21 cellular contexts compared by ENCODE assay signal in genomic region chr18:2497797-2498196, GRCh38.
A peak's percentile ranks its signal among the peaks of the same experiment; 100 is the strongest.
DNase-seq lines count a peak whose midpoint lies in the region; ATAC-seq, FAIRE-seq and TF ChIP-seq lines count a peak whose summit lies in the region.
"Had no signal": no experiment of that assay in that cellular context is flagged by ENCODE, and none has a peak within 500 bp of the region (broad histone marks: within the 10 kb centered on the region; RNA-seq: fewer than 3 reads in every experiment).

No MANE protein-coding gene starts in this region.

- H3K79me2 ChIP-seq in K562 (ENCODE audit: control insufficient read depth, insufficient read depth, low read length) = no peaks in the 10 kb centered on the region
- no peaks in the 10 kb centered on the region for H3K79me2 ChIP-seq in trophoblast cell (ENCODE audit: control insufficient read depth, insufficient read depth, low read length, poor library complexity)

- H3K18ac ChIP-seq in IMR-90 (ENCODE audit: low read depth, low read length) = no peak overlapping the region
- no peak overlapping the region for H3K18ac ChIP-seq in trophoblast cell (ENCODE audit: low read length)

- H2BK20ac ChIP-seq in IMR-90 (ENCODE audit: low read depth, low read length) = no peak overlapping the region

- H2BK15ac ChIP-seq in IMR-90 (ENCODE audit: low read depth, low read length) = no peak overlapping the region; the same call in 2 of the 3 replicates

- ATAC-seq in IMR-90 (ENCODE audit: low read depth) (no peak), K562 (peak; percentile 53)
- ATAC-seq: A549; CD8-positive, alpha-beta T cell had no signal

- WGBS in IMR-90 (ENCODE audit: extremely low coverage in 2 of 2, insufficient read length in 1 of 2), 2 experiments = 80% methylated on average over 1 of the region's 3 CpGs; no CpG with 5 or more reads in 1 of the 2 experiments
- WGBS in K562 (ENCODE audit: insufficient coverage, low coverage, missing lambda C conversion rate) = 15% methylated on average over 3 of the region's 3 CpGs
- no CpG with 5 or more reads among the region's 3 CpGs for WGBS in trophoblast cell (ENCODE audit: extremely low coverage, insufficient coverage, insufficient read length)
- WGBS in stomach, 5 donors = 58 to 82% (median 73%) methylated on average over 3 of the region's 3 CpGs

- no peak overlapping the region for H4K5ac ChIP-seq in IMR-90 (ENCODE audit: low read depth, low read length)

- TF ChIP-seq POLR2A in IMR-90 (IDR thresholded peaks at IDR 0.05; ENCODE audit: low read depth, low read length) = no peak
- TF ChIP-seq POLR2A in K562 (conservative IDR thresholded peaks at IDR 0.05) = no peak
- TF ChIP-seq POLR2A in stomach (IDR thresholded peaks at IDR 0.05) = no peak

- H4K12ac ChIP-seq in trophoblast cell (ENCODE audit: low read depth, low read length) = no peak overlapping the region

- H2AFZ ChIP-seq in IMR-90 (replicated peaks; ENCODE audit: low read length, poor library complexity) = no peak overlapping the region
- no peak overlapping the region for H2AFZ ChIP-seq in K562 (ENCODE audit: low read depth, low read length)
- no peak overlapping the region for H2AFZ ChIP-seq in trophoblast cell (ENCODE audit: insufficient read depth, low read length, poor library complexity)

- TF ChIP-seq CTCF in IMR-90 (conservative IDR thresholded peaks at IDR 0.05; ENCODE audit: low read depth, low read length) = no peak
- no peak for TF ChIP-seq CTCF in K562 (IDR thresholded peaks at IDR 0.05 in 2 of 3, conservative IDR thresholded peaks at IDR 0.05 in 1 of 3; ENCODE audit: insufficient read depth in 2 of 3, low read depth in 1 of 3, low read length in 3 of 3)
- no peak for TF ChIP-seq CTCF in stomach (IDR thresholded peaks at IDR 0.05)

- H2AK9ac ChIP-seq in IMR-90 (replicated peaks; ENCODE audit: low read depth, low read length, poor library complexity) = no peak overlapping the region

- no peak overlapping the region for H3K23ac ChIP-seq in IMR-90 (ENCODE audit: low read depth, low read length)
- no peak overlapping the region for H3K23ac ChIP-seq in trophoblast cell (ENCODE audit: low read length)

- no peak overlapping the region for H3K56ac ChIP-seq in IMR-90 (ENCODE audit: extremely low read depth, insufficient read depth, low read length)

- dilution Hi-C loops in IMR-90 (cut with HindIII; ENCODE audit: low sequenced_read_pairs, unreplicated experiment) = no loop called here

- CTCF ChIA-PET in IMR-90 (lab: Yijun Ruan, JAX) (no interaction called here), K562 (lab: Yijun Ruan, JAX; ENCODE audit: low intra/inter-chr PET ratio) (no interaction called here)

- H2BK5ac ChIP-seq in IMR-90 (ENCODE audit: low read depth, low read length, poor library complexity, severe bottlenecking) = no peak overlapping the region
- no peak overlapping the region for H2BK5ac ChIP-seq in trophoblast cell (ENCODE audit: low read depth, low read length, poor library complexity)

- H3K4me1 ChIP-seq in IMR-90 (ENCODE audit: control insufficient read depth, insufficient read depth, low read length) (no peaks in the 10 kb centered on the region), K562 (replicated peaks in 1 of 2; ENCODE audit: control insufficient read depth in 2 of 2, insufficient read depth in 2 of 2, low read length in 2 of 2) (no peaks in the 10 kb centered on the region), trophoblast cell (ENCODE audit: control insufficient read depth in 1 of 2, insufficient read depth in 2 of 2, low read length in 2 of 2) (no peaks in the 10 kb centered on the region), stomach (no peaks in the 10 kb centered on the region)
- H3K4me1 ChIP-seq: A549, Caco-2 had no signal

- H3K36me3 ChIP-seq in IMR-90 (ENCODE audit: control insufficient read depth, insufficient read depth, low read length) = no peaks in the 10 kb centered on the region
- no peaks in the 10 kb centered on the region for H3K36me3 ChIP-seq in K562 (ENCODE audit: control insufficient read depth, insufficient read depth, low read length)
- no peaks in the 10 kb centered on the region for H3K36me3 ChIP-seq in trophoblast cell (ENCODE audit: control insufficient read depth in 1 of 2, insufficient read depth in 2 of 2, low read length in 2 of 2)
- no peaks in the 10 kb centered on the region for H3K36me3 ChIP-seq in stomach
- H3K36me3 ChIP-seq: BLaER1 treated with 17β-estradiol and CSF1 and Interleukin-3, amounts not matched to agents 10 nM and 100 nM had no signal

- H4K8ac ChIP-seq in IMR-90 (ENCODE audit: low read depth in 2 of 2, low read length in 2 of 2) = no peak overlapping the region
- H4K8ac ChIP-seq in trophoblast cell (ENCODE audit: low read depth, low read length) = no peak overlapping the region

- BruUV-seq in IMR-90 (replicated peaks; lab: Mats Ljungman, UMichigan) (no TSS peak), K562 (replicated peaks; lab: Mats Ljungman, UMichigan) (no TSS peak)

- FAIRE-seq in K562 (lab: Jason Lieb, UNC) = no peak
- FAIRE-seq: A549, D721Med, G401.6, GM12891, GM19239 had no signal

- H3K79me1 ChIP-seq in IMR-90 (ENCODE audit: low read depth in 1 of 2, low read length in 2 of 2) (no peaks in the 10 kb centered on the region), trophoblast cell (ENCODE audit: low read length) (no peaks in the 10 kb centered on the region)

- H2AK5ac ChIP-seq in IMR-90 (ENCODE audit: low read depth, low read length) (0 out of 2 replicates have a peak overlapping the region, but pooled peaks have one; percentile 16), trophoblast cell (ENCODE audit: low read length) (peak overlapping the region; percentile 14)

- no peaks in the 10 kb centered on the region for H3K9me3 ChIP-seq in IMR-90 (ENCODE audit: control insufficient read depth, insufficient read depth, low read length)
- H3K9me3 ChIP-seq in K562 (replicated peaks; ENCODE audit: control insufficient read depth, insufficient read depth, low read depth, low read length) = no peaks in the 10 kb centered on the region
- no peaks in the 10 kb centered on the region for H3K9me3 ChIP-seq in trophoblast cell (ENCODE audit: insufficient read depth, low read depth, low read length)
- H3K9me3 ChIP-seq in stomach = no peaks in the 10 kb centered on the region
- H3K9me3 ChIP-seq: A549; BLaER1 treated with 17β-estradiol and CSF1 and Interleukin-3, amounts not matched to agents 10 nM and 100 nM; Caco-2 had no signal

- no peaks in the 10 kb centered on the region for H3K27me3 ChIP-seq in IMR-90 (ENCODE audit: control insufficient read depth, insufficient read depth, low read length)
- peaks cover 8 to 11% of the 10 kb centered on the region in 2 experiments; a peak in 4 of 5 replicates for H3K27me3 ChIP-seq in K562 (ENCODE audit: control insufficient read depth in 2 of 2, insufficient read depth in 2 of 2, low read length in 2 of 2)
- H3K27me3 ChIP-seq in trophoblast cell (ENCODE audit: insufficient read depth, low read length) = no peaks in the 10 kb centered on the region
- H3K27me3 ChIP-seq in stomach = no peaks in the 10 kb centered on the region
- H3K27me3 ChIP-seq: BLaER1 treated with 17β-estradiol and CSF1 and Interleukin-3, amounts not matched to agents 10 nM and 100 nM had no signal

- intact Hi-C loops in IMR-90 (cut with micrococcal nuclease) = no loop called here
- intact Hi-C loops in K562 (cut with micrococcal nuclease) = no loop called here
- intact Hi-C loops in stomach (cut with DNase I; ENCODE audit: low total_unique reads) = no loop called here

- in situ Hi-C loops in IMR-90 (cut with MboI; ENCODE audit: low sequenced_read_pairs) (no loop called here), K562 (cut with MboI) (no loop called here)

- no peak overlapping the region for H2BK12ac ChIP-seq in trophoblast cell (ENCODE audit: low read length)

- H3K4me3 ChIP-seq in IMR-90 (ENCODE audit: insufficient read depth, low read depth, low read length) = no peak overlapping the region
- H3K4me3 ChIP-seq in K562 = no peak overlapping the region
- no peak overlapping the region for H3K4me3 ChIP-seq in trophoblast cell (ENCODE audit: low read depth, low read length)
- H3K4me3 ChIP-seq in stomach = no peak overlapping the region
- H3K4me3 ChIP-seq: A549; BLaER1 treated with 17β-estradiol and CSF1 and Interleukin-3, amounts not matched to agents 10 nM and 100 nM had no signal

- TF ChIP-seq RAD21 in IMR-90 (IDR thresholded peaks at IDR 0.05; ENCODE audit: low read length) (no peak), K562 (CRISPR knock-in tag; conservative IDR thresholded peaks at IDR 0.05 in 1 of 2, IDR thresholded peaks at IDR 0.05 in 1 of 2) (no peak)

- H3K9me1 ChIP-seq in IMR-90 (ENCODE audit: insufficient read depth, low read length) (no peaks in the 10 kb centered on the region), K562 (ENCODE audit: control insufficient read depth, insufficient read depth, low read length) (no peaks in the 10 kb centered on the region)

- H3K27ac ChIP-seq in IMR-90 (ENCODE audit: insufficient read depth, low read length) (no peak overlapping the region), K562 (ENCODE audit: extremely low read depth, low read depth, low read length) (no peak overlapping the region), trophoblast cell (ENCODE audit: low read depth, low read length) (no peak overlapping the region), stomach (no peak overlapping the region)
- H3K27ac ChIP-seq: 22Rv1; A549; BLaER1 treated with 17β-estradiol and CSF1 and Interleukin-3, amounts not matched to agents 10 nM and 100 nM; C4-2B had no signal

- H4K91ac ChIP-seq in IMR-90 (ENCODE audit: insufficient read depth, low read depth, low read length) = no peak overlapping the region
- H4K91ac ChIP-seq in trophoblast cell (ENCODE audit: low read depth, low read length) = no peak overlapping the region

- no peak overlapping the region for H3K14ac ChIP-seq in IMR-90 (replicated peaks; ENCODE audit: low read depth, low read length)
- H3K14ac ChIP-seq in trophoblast cell (ENCODE audit: low read length) = no peak overlapping the region

- POLR2A ChIA-PET in IMR-90 (lab: Charles Lee; ENCODE audit: unreplicated experiment) = no interaction called here
- POLR2A ChIA-PET in K562 (lab: Yijun Ruan, JAX) = interaction anchor here (0.7 to 1.3 kb wide), 2 partner anchors 11 to 1839 kb away, joined by 3 read pairs; no protein-coding TSS in a partner anchor

- TF ChIP-seq EP300 in K562 (IDR thresholded peaks at IDR 0.05; ENCODE audit: low read length) = no peak
- no peak for TF ChIP-seq EP300 in stomach (IDR thresholded peaks at IDR 0.05)

- H3K4ac ChIP-seq in IMR-90 (ENCODE audit: low read depth, low read length) (no peak overlapping the region), trophoblast cell (ENCODE audit: low read depth, low read length) (no peak overlapping the region)

- H2BK120ac ChIP-seq in IMR-90 (ENCODE audit: low read depth, low read length) = no peak overlapping the region
- no peak overlapping the region for H2BK120ac ChIP-seq in trophoblast cell (ENCODE audit: insufficient read depth, low read length, poor library complexity)

- H4K20me1 ChIP-seq in IMR-90 (ENCODE audit: insufficient read depth, low read length) (no peaks in the 10 kb centered on the region), K562 (replicated peaks; ENCODE audit: control insufficient read depth, insufficient read depth, low read length) (no peaks in the 10 kb centered on the region)
- H4K20me1 ChIP-seq: BLaER1 treated with 17β-estradiol and CSF1 and Interleukin-3, amounts not matched to agents 10 nM and 100 nM had no signal

- H3K4me2 ChIP-seq in IMR-90 (ENCODE audit: low read depth, low read length) = no peak overlapping the region
- H3K4me2 ChIP-seq in K562 (ENCODE audit: insufficient read depth, low read length) = no peak overlapping the region
- H3K4me2 ChIP-seq in trophoblast cell (ENCODE audit: low read length) = no peak overlapping the region
- H3K4me2 ChIP-seq: A549; BLaER1 treated with 17β-estradiol and CSF1 and Interleukin-3, amounts not matched to agents 10 nM and 100 nM had no signal

- no peak for DNase-seq in IMR-90
- no peak for DNase-seq in K562 (ENCODE audit: extremely low read depth in 1 of 4, low spot score in 3 of 4)
- DNase-seq in trophoblast cell = no peak
- no peak for DNase-seq in mesenteric fat pad (ENCODE audit: low spot score)
- no peak for DNase-seq in NOMO-1 (lab: John Stamatoyannopoulos, UW; ENCODE audit: unreplicated experiment in 2 of 2)
- no peak for DNase-seq in stomach
- DNase-seq: AML-193; Caco-2; Calu3; CD4-positive, alpha-beta T cell; CD8-positive, alpha-beta T cell; DMS79 treated with DMSO at 0.1 percent for 48 hours; GF-D8 had no signal

- H3K9ac ChIP-seq in IMR-90 (ENCODE audit: low read depth, low read length) (no peak overlapping the region), K562 (ENCODE audit: insufficient read depth in 1 of 2, low read depth in 2 of 2, low read length in 2 of 2) (no peak overlapping the region; a peak in 1 of 4 replicates), trophoblast cell (ENCODE audit: low read length) (no peak overlapping the region)
- H3K9ac ChIP-seq: BLaER1 treated with 17β-estradiol and CSF1 and Interleukin-3, amounts not matched to agents 10 nM and 100 nM had no signal
